8 cellular contexts compared by ENCODE assay signal in the genomic region with DNA sequence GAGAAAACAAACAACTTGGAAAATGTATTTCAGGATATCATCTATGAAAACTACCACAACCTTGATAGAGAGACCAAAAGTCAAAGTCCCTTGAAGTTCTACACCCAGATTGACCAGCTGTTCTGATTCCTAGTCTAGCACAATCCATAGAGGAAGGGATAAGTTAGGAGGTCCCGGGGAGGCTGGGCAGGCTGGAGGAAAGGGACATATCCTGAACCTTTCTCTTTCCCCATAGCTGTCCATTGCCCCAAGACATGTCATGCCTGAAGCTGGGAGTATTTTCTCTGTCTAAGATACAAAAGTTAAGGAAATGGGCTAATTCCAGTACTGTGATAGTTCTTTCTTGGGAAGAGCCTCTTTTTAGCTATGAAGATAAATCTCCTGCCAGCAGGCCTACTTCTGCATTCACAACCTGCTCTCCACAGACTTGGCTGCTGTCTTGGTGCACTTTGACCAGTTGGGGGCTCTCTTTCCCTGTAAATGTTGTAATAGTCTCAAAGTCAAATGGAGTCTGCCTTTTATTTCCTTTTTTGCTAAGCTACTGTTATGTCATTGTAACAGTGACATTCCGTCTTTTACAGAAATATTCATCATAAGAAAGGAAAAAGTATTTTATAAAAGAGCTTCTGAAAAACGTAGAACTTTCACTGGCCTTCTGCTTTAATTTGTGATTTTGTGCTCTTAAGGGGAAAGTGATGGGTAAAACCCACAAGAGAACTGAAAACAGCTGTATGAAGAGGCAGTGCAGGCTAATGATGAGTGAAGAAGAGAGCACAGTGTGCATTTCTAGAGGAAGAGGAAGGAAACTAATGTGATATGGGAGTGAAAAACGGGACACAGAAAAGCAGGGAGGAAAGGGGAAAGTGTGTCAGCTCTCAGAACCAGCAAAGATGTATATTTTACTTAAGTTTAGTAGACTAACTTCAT. TPM values are rescaled to one million over a fixed set of nuclear protein-coding genes. Genes with fewer than 3 reads are reported as not detected.
DNase-seq lines count a peak whose midpoint lies in the region; ATAC-seq and TF ChIP-seq lines count a peak whose summit lies in the region.
"Not testable (repeated sequence)": the region's sequence is repeated elsewhere in the genome, so short reads cannot be mapped to it uniquely, and the experiment has no call there.

No MANE protein-coding gene starts in this region.

- not testable (repeated sequence) for H3K4me3 Mint-ChIP-seq in CD4-positive, alpha-beta T cell; neural progenitor cell

- H3K79me2 ChIP-seq in neural progenitor cell (ENCODE audit: low read depth) = not testable (repeated sequence)

- H3K4me3 ChIP-seq in adipocyte (ENCODE audit: low read length); neural progenitor cell: not testable (repeated sequence)

- peak in 1 of 10 experiments; percentile 5 for DNase-seq in CD4-positive, alpha-beta T cell
- peak; percentile 24 for DNase-seq in RKO (ENCODE audit: low spot score)
- peak; percentile 12 for DNase-seq in adipocyte (ENCODE audit: low read depth)
- not testable (repeated sequence) for DNase-seq in Right ventricle myocardium inferior (ENCODE audit: missing footprints)
- DNase-seq in neural progenitor cell (ENCODE audit: low spot score) = peak; percentile 28

- H3K9ac ChIP-seq in adipocyte (ENCODE audit: low read length); neural progenitor cell: not testable (repeated sequence)

- peak; percentile 84 for ATAC-seq in CD4-positive, alpha-beta T cell (ENCODE audit: poor library complexity)
- ATAC-seq in GM18907 (IDR thresholded peaks at IDR 0.05; ENCODE audit: unreplicated experiment) (peak; percentile 96), HG02571 (IDR thresholded peaks at IDR 0.05; ENCODE audit: unreplicated experiment) (peak; percentile 93), HG03565 (IDR thresholded peaks at IDR 0.05; ENCODE audit: unreplicated experiment) (peak; percentile 95), Right ventricle myocardium inferior (peak; percentile 44)

- not testable (repeated sequence) for H4K20me1 ChIP-seq in neural progenitor cell (ENCODE audit: low read depth)

- TF ChIP-seq CTCF in CD4-positive, alpha-beta T cell (IDR thresholded peaks at IDR 0.05) = peak; percentile 60
- peak; percentile 73 for TF ChIP-seq CTCF in neural progenitor cell (IDR thresholded peaks at IDR 0.05)

- not testable (repeated sequence) for H3K4me1 ChIP-seq in adipocyte (ENCODE audit: control insufficient read depth, insufficient read depth, low read length); neural progenitor cell

- not testable (repeated sequence) for H3K4me2 ChIP-seq in neural progenitor cell

- not testable (repeated sequence) for H3K36me3 Mint-ChIP-seq in CD4-positive, alpha-beta T cell (ENCODE audit: low read depth); neural progenitor cell

- H3K9me3 Mint-ChIP-seq in CD4-positive, alpha-beta T cell; neural progenitor cell: not testable (repeated sequence)

- not testable (repeated sequence) for H3K36me3 ChIP-seq in adipocyte (ENCODE audit: control insufficient read depth, insufficient read depth, low read length, severe bottlenecking); neural progenitor cell

- not testable (repeated sequence) for H3K27ac ChIP-seq in CD4-positive, alpha-beta T cell (ENCODE audit: low read depth, low read length); neural progenitor cell

- intact Hi-C loops in CD4-positive, alpha-beta T cell (cut with DNase I, micrococcal nuclease); Right ventricle myocardium inferior (cut with DNase I): not testable (repeated sequence)

- H3K4me1 Mint-ChIP-seq in CD4-positive, alpha-beta T cell (ENCODE audit: low read depth); neural progenitor cell: not testable (repeated sequence)

- CTCF ChIA-PET in CD4-positive, alpha-beta T cell (lab: Charles Lee) = interaction anchor here (1.2 to 1.7 kb wide), 3 partner anchors 9 to 21 kb away, joined by 3 to 6 read pairs (median 6); no protein-coding TSS in a partner anchor

- not testable (repeated sequence) for H3K27me3 ChIP-seq in CD4-positive, alpha-beta T cell (ENCODE audit: control insufficient read depth, insufficient read depth, low read length); adipocyte (replicated peaks; ENCODE audit: control insufficient read depth, insufficient read depth, low read length); neural progenitor cell

- H3K27ac Mint-ChIP-seq in CD4-positive, alpha-beta T cell; neural progenitor cell: not testable (repeated sequence)

- H3K27me3 Mint-ChIP-seq in CD4-positive, alpha-beta T cell; neural progenitor cell (ENCODE audit: insufficient read depth, low read depth): not testable (repeated sequence)

- not testable (repeated sequence) for H3K9me3 ChIP-seq in CD4-positive, alpha-beta T cell (ENCODE audit: control insufficient read depth, low read length); adipocyte (ENCODE audit: control insufficient read depth, low read length); neural progenitor cell (ENCODE audit: low read depth)

- POLR2A ChIA-PET in CD4-positive, alpha-beta T cell (lab: Charles Lee) = interaction anchor here (0.6 to 0.7 kb wide), 3 partner anchors 9 to 764 kb away, joined by 3 to 4 read pairs (median 3); no protein-coding TSS in a partner anchor

- not testable (repeated sequence) for H2AFZ ChIP-seq in neural progenitor cell (replicated peaks)

- H3F3A ChIP-seq in neural progenitor cell (ENCODE audit: low read depth) = not testable (repeated sequence)

RNA-seq across cellular contexts. Expression of gene IFNA4, which starts 4.3 kb away (rescaled TPM):
- total RNA-seq in CD4-positive, alpha-beta T cell = not detected
- not detected for total RNA-seq in Right ventricle myocardium inferior
- not detected in 2 replicates for total RNA-seq in neural progenitor cell (ENCODE audit: low replicate concordance)

RNA-seq across cellular contexts. Expression of gene IFNA21, which starts 16.6 kb away (rescaled TPM):
- not detected for total RNA-seq in CD4-positive, alpha-beta T cell
- total RNA-seq in Right ventricle myocardium inferior (not detected), neural progenitor cell (ENCODE audit: low replicate concordance) (not detected in 2 replicates)

RNA-seq across cellular contexts. Expression of gene IFNA7, which starts 18.9 kb away (rescaled TPM):
- not detected for total RNA-seq in CD4-positive, alpha-beta T cell
- not detected for total RNA-seq in Right ventricle myocardium inferior
- total RNA-seq in neural progenitor cell (ENCODE audit: low replicate concordance) = not detected in 2 replicates

RNA-seq across cellular contexts. Expression of gene IFNA10, which starts 23.9 kb away (rescaled TPM):
- total RNA-seq in CD4-positive, alpha-beta T cell = not detected
- total RNA-seq in Right ventricle myocardium inferior (not detected), neural progenitor cell (ENCODE audit: low replicate concordance) (not detected in 2 replicates)

RNA-seq across cellular contexts. Expression of gene IFNA16, which starts 34.0 kb away (rescaled TPM):
- total RNA-seq in CD4-positive, alpha-beta T cell = not detected
- total RNA-seq in Right ventricle myocardium inferior = not detected
- not detected in 2 replicates for total RNA-seq in neural progenitor cell (ENCODE audit: low replicate concordance)

Comparison
In these comparisons a context has a peak if more than half of its experiments do, and no peak if none do; other contexts are left out.
1. ATAC-seq: peak in every context shown above with its lines; median percentile 96 in GM18907; 95 in HG03565; 93 in HG02571; 84 in CD4-positive, alpha-beta T cell; 44 in Right ventricle myocardium inferior.